ENCODE assay signal across 1 cellular context in the genomic region with DNA sequence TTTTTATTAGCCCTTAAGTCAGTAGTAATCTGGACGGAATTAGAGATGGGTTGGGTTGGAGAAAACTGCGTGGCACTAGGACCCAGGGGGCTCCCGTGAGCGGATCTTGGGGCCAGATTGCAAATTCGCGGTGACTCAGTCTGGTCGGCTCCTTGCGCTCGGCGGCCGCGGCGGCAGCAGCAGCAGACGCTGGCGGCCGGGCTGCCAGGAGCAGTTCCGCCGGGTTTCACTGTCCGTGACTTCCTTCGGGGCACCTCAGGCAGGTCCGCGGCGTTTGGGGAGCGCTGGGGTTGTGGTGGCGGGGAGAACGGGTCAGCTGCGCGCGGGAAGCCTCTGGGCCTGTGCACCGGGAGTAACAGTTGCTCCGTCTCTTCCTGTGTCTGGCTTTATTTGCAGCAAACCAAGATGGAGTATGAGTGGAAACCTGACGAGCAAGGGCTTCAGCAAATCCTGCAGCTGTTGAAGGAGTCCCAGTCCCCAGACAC.
TF ChIP-seq lines count a peak whose summit lies in the region.

No MANE protein-coding gene starts in this region.

TF ChIP-seq in K562, 482 proteins besides CTCF, POLR2A, EP300 and RAD21 (continued from another document and continues in another):
- TF ChIP-seq, protein P1, sequence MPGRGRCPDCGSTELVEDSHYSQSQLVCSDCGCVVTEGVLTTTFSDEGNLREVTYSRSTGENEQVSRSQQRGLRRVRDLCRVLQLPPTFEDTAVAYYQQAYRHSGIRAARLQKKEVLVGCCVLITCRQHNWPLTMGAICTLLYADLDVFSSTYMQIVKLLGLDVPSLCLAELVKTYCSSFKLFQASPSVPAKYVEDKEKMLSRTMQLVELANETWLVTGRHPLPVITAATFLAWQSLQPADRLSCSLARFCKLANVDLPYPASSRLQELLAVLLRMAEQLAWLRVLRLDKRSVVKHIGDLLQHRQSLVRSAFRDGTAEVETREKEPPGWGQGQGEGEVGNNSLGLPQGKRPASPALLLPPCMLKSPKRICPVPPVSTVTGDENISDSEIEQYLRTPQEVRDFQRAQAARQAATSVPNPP (IDR thresholded peaks at IDR 0.05; ENCODE audit: borderline replicate concordance, insufficient read depth, insufficient read length), result no peak
- TF ChIP-seq SAP30 (IDR thresholded peaks at IDR 0.05; ENCODE audit: borderline replicate concordance, insufficient read depth, low read depth, low read length, poor library complexity, severe bottlenecking) (no peak), ZNF3 (CRISPR knock-in tag; IDR thresholded peaks at IDR 0.05) (no peak), STAG1 (CRISPR knock-in tag; IDR thresholded peaks at IDR 0.05; ENCODE audit: borderline replicate concordance) (no peak; the same call in 1 of the 2 replicates), IFI16 (CRISPR knock-in tag; IDR thresholded peaks at IDR 0.05) (no peak), HDAC8 (tag; IDR thresholded peaks at IDR 0.05) (no peak), SLC30A9 (CRISPR knock-in tag; IDR thresholded peaks at IDR 0.05) (no peak), ZNF143 (CRISPR knock-in tag; IDR thresholded peaks at IDR 0.05) (no peak), ZNF507 (tag; conservative IDR thresholded peaks at IDR 0.05) (no peak), GABPA (tag; conservative IDR thresholded peaks at IDR 0.05; ENCODE audit: low read depth) (peak; percentile 71), RBM14 (IDR thresholded peaks at IDR 0.05; ENCODE audit: borderline replicate concordance, insufficient read depth, low read depth, low read length) (no peak), POLR2G (IDR thresholded peaks at IDR 0.05; ENCODE audit: low read depth, low read length) (peak; percentile 98), MYNN (IDR thresholded peaks at IDR 0.05) (no peak), MYNN (CRISPR knock-in tag; IDR thresholded peaks at IDR 0.05) (no peak), MYBL2 (IDR thresholded peaks at IDR 0.05; ENCODE audit: low read depth) (peak; percentile 51; the same call in 1 of the 2 replicates), MYBL2 (CRISPR knock-in tag; IDR thresholded peaks at IDR 0.05; ENCODE audit: borderline replicate concordance) (no peak), ZNF12 (CRISPR knock-in tag; IDR thresholded peaks at IDR 0.05) (0 out of 2 replicates have a peak, but pooled peaks have one; percentile 54), HNRNPH1 (optimal IDR thresholded peaks at IDR 0.05; ENCODE audit: low read depth, low read length) (no peak), ESRRA (IDR thresholded peaks at IDR 0.05; ENCODE audit: borderline replicate concordance, low read depth) (peak; percentile 11; the same call in 1 of the 2 replicates), ZNF408 (CRISPR knock-in tag; IDR thresholded peaks at IDR 0.05; ENCODE audit: low read depth) (no peak), ZNF561 (CRISPR knock-in tag; conservative IDR thresholded peaks at IDR 0.05) (no peak), SMARCA5 (IDR thresholded peaks at IDR 0.05) (no peak), SRSF3 (IDR thresholded peaks at IDR 0.05; ENCODE audit: insufficient read depth, low read length) (no peak), TCFL5 (CRISPR knock-in tag; conservative IDR thresholded peaks at IDR 0.05) (no peak), MYC (IDR thresholded peaks at IDR 0.05; ENCODE audit: low read depth, low read length) (peak; percentile 63; the same call in 1 of the 2 replicates), MYC (CRISPR knock-in tag; IDR thresholded peaks at IDR 0.05; ENCODE audit: borderline replicate concordance, low read depth) (peak; percentile 82; the same call in 1 of the 2 replicates), SETDB1 (IDR thresholded peaks at IDR 0.05; ENCODE audit: low read length) (no peak), ZFX (CRISPR knock-in tag; IDR thresholded peaks at IDR 0.05) (peak; percentile 93), ZNF551 (CRISPR knock-in tag; IDR thresholded peaks at IDR 0.05) (no peak), ZNF224 (CRISPR knock-in tag; IDR thresholded peaks at IDR 0.05) (no peak), KLF16 (IDR thresholded peaks at IDR 0.05) (no peak), EP400 (IDR thresholded peaks at IDR 0.05) (peak; percentile 89), ZKSCAN1 (IDR thresholded peaks at IDR 0.05; ENCODE audit: low read depth, low read length) (no peak), ZNF354B (CRISPR knock-in tag; IDR thresholded peaks at IDR 0.05) (no peak), PRPF4 (IDR thresholded peaks at IDR 0.05; ENCODE audit: insufficient read depth, low read depth, low read length, poor library complexity, severe bottlenecking) (peak; percentile 77), E4F1 (CRISPR knock-in tag; IDR thresholded peaks at IDR 0.05; ENCODE audit: borderline replicate concordance) (no peak), HDAC3 (IDR thresholded peaks at IDR 0.05; ENCODE audit: borderline replicate concordance, partially characterized antibody) (peak; percentile 42), HIVEP1 (CRISPR knock-in tag; IDR thresholded peaks at IDR 0.05) (no peak), ARID2 (IDR thresholded peaks at IDR 0.05) (no peak), ZNF696 (CRISPR knock-in tag; conservative IDR thresholded peaks at IDR 0.05) (no peak), ZBED1 (IDR thresholded peaks at IDR 0.05) (0 out of 2 replicates have a peak, but pooled peaks have one; percentile 52), EGR1 (conservative IDR thresholded peaks at IDR 0.05) (no peak), TOE1 (IDR thresholded peaks at IDR 0.05; ENCODE audit: borderline replicate concordance) (peak; percentile 95), TOE1 (CRISPR knock-in tag; IDR thresholded peaks at IDR 0.05; ENCODE audit: borderline replicate concordance, low read depth) (no peak), SMAD3 (CRISPR knock-in tag; conservative IDR thresholded peaks at IDR 0.05) (no peak), EWSR1 (IDR thresholded peaks at IDR 0.05; ENCODE audit: borderline replicate concordance, low read depth, partially characterized antibody) (no peak), MNT (conservative IDR thresholded peaks at IDR 0.05) (peak; percentile 66 to 80; a peak in 3 of 4 replicates), SNRNP70 (optimal IDR thresholded peaks at IDR 0.05; ENCODE audit: low read depth, low read length) (no peak), CREBBP (IDR thresholded peaks at IDR 0.05; ENCODE audit: low read depth, low read length) (no peak), ZNF324 (CRISPR knock-in tag; IDR thresholded peaks at IDR 0.05) (no peak)
- TF ChIP-seq, protein P2, sequence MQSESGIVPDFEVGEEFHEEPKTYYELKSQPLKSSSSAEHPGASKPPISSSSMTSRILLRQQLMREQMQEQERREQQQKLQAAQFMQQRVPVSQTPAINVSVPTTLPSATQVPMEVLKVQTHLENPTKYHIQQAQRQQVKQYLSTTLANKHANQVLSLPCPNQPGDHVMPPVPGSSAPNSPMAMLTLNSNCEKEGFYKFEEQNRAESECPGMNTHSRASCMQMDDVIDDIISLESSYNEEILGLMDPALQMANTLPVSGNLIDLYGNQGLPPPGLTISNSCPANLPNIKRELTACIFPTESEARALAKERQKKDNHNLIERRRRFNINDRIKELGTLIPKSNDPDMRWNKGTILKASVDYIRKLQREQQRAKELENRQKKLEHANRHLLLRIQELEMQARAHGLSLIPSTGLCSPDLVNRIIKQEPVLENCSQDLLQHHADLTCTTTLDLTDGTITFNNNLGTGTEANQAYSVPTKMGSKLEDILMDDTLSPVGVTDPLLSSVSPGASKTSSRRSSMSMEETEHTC (IDR thresholded peaks at IDR 0.05), result no peak
- TF ChIP-seq, protein P3, sequence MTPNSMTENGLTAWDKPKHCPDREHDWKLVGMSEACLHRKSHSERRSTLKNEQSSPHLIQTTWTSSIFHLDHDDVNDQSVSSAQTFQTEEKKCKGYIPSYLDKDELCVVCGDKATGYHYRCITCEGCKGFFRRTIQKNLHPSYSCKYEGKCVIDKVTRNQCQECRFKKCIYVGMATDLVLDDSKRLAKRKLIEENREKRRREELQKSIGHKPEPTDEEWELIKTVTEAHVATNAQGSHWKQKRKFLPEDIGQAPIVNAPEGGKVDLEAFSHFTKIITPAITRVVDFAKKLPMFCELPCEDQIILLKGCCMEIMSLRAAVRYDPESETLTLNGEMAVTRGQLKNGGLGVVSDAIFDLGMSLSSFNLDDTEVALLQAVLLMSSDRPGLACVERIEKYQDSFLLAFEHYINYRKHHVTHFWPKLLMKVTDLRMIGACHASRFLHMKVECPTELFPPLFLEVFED (CRISPR knock-in tag; conservative IDR thresholded peaks at IDR 0.05), result no peak; the same call in 1 of the 2 replicates
- TF ChIP-seq, protein P4, sequence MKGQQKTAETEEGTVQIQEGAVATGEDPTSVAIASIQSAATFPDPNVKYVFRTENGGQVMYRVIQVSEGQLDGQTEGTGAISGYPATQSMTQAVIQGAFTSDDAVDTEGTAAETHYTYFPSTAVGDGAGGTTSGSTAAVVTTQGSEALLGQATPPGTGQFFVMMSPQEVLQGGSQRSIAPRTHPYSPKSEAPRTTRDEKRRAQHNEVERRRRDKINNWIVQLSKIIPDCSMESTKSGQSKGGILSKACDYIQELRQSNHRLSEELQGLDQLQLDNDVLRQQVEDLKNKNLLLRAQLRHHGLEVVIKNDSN (CRISPR knock-in tag; IDR thresholded peaks at IDR 0.05), result no peak
- TF ChIP-seq, protein P5, sequence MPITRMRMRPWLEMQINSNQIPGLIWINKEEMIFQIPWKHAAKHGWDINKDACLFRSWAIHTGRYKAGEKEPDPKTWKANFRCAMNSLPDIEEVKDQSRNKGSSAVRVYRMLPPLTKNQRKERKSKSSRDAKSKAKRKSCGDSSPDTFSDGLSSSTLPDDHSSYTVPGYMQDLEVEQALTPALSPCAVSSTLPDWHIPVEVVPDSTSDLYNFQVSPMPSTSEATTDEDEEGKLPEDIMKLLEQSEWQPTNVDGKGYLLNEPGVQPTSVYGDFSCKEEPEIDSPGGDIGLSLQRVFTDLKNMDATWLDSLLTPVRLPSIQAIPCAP (CRISPR knock-in tag; IDR thresholded peaks at IDR 0.05; ENCODE audit: borderline replicate concordance), result no peak
- TF ChIP-seq, protein P6, sequence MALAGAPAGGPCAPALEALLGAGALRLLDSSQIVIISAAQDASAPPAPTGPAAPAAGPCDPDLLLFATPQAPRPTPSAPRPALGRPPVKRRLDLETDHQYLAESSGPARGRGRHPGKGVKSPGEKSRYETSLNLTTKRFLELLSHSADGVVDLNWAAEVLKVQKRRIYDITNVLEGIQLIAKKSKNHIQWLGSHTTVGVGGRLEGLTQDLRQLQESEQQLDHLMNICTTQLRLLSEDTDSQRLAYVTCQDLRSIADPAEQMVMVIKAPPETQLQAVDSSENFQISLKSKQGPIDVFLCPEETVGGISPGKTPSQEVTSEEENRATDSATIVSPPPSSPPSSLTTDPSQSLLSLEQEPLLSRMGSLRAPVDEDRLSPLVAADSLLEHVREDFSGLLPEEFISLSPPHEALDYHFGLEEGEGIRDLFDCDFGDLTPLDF (CRISPR knock-in tag; IDR thresholded peaks at IDR 0.05), result peak; percentile 73; the same call in 1 of the 2 replicates
- TF ChIP-seq, protein P7, sequence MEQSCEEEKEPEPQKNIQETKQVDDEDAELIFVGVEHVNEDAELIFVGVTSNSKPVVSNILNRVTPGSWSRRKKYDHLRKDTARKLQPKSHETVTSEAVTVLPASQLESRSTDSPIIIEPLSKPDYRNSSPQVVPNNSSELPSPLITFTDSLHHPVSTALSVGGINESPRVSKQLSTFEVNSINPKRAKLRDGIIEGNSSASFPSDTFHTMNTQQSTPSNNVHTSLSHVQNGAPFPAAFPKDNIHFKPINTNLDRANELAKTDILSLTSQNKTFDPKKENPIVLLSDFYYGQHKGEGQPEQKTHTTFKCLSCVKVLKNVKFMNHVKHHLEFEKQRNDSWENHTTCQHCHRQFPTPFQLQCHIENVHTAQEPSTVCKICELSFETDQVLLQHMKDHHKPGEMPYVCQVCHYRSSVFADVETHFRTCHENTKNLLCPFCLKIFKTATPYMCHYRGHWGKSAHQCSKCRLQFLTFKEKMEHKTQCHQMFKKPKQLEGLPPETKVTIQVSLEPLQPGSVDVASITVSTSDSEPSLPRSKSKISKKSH (CRISPR knock-in tag; IDR thresholded peaks at IDR 0.05), result no peak
- TF ChIP-seq, protein P8, sequence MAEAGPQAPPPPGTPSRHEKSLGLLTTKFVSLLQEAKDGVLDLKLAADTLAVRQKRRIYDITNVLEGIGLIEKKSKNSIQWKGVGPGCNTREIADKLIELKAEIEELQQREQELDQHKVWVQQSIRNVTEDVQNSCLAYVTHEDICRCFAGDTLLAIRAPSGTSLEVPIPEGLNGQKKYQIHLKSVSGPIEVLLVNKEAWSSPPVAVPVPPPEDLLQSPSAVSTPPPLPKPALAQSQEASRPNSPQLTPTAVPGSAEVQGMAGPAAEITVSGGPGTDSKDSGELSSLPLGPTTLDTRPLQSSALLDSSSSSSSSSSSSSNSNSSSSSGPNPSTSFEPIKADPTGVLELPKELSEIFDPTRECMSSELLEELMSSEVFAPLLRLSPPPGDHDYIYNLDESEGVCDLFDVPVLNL (CRISPR knock-in tag; IDR thresholded peaks at IDR 0.05; ENCODE audit: low read depth), result no peak
